In the genomic region with DNA sequence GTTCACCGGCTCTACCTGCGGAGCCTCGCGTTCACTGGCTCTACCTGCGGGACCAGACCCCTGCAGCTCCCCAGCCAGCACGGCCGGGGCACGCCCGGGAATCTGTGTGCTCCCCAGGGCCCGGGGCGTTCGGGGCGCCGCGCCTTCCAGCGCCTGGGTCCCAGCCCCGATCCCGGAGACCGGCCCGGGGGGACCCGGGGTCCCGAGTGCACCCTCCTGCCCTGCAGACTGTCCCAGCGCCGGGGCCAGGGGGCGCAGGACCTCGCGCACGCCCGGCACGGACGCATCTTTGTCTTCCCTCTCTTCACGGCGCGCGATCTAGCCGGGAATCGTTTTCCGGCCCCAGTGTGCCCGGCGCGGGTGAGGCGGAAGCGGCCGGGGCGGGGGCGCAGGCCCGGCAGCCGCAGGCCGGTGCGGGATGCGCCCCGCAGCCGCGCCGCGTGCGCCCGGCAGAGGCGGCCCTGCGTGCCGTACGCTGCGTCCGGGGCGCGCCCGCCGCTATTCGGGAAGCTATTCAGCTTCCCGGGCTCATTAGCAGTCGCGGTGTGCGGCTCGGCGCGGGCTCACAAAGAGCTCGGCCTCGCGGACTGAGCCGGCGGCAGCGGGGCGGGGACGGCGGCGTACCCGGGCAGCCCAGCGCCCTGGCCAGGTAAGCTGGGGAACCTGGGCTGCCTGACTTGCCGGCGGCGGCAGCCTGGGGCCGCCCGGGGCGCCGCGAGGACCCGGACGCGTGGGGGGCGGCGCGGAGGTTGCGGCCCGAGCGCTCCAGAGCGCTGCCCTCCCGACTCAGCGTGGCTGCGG, we compare ENCODE assay signal across 9 cellular contexts. TPM values are rescaled to one million over a fixed set of nuclear protein-coding genes. Genes with fewer than 3 reads are reported as not detected.
A peak's percentile ranks its signal among the peaks of the same experiment; 100 is the strongest.
DNase-seq lines count a peak whose midpoint lies in the region; ATAC-seq, FAIRE-seq and TF ChIP-seq lines count a peak whose summit lies in the region.
"Had no signal": no experiment of that assay in that cellular context is flagged by ENCODE, and none has a peak within 500 bp of the region (broad histone marks: within the 10 kb centered on the region; RNA-seq: fewer than 3 reads in every experiment).

TSS of gene APBA2 (plus strand) at position 345 of the 801 bp plus-strand sequence. CDS start 167,911 bp downstream, outside the sequence.

- peak; percentile 61 for TF ChIP-seq POLR2A in A549 (IDR thresholded peaks at IDR 0.05; ENCODE audit: low read length)

- POLR2A ChIA-PET in A549 (lab: Yijun Ruan, JAX): no interaction called here
- POLR2A ChIA-PET in activated CD4-positive, alpha-beta memory T cell treated with anti-CD3 and anti-CD28 coated beads, Interleukin-2, amount 10 ng/mL, durations not matched to agents 7 days and 5 days (lab: Charles Lee): no interaction called here

- H3K27me3 ChIP-seq in tibial artery: peaks cover 0 to 33% of the 10 kb centered on the region in 2 donors

- peaks cover 27% of the 10 kb centered on the region for H3K27me3 Mint-ChIP-seq in activated CD4-positive, alpha-beta memory T cell treated with anti-CD3 and anti-CD28 coated beads, Interleukin-2, amount 10 ng/mL, durations not matched to agents 7 days and 5 days
- peaks cover 0 to 15% of the 10 kb centered on the region in 2 donors for H3K27me3 Mint-ChIP-seq in effector memory CD8-positive, alpha-beta T cell

- no peak within 1 kb of the TSS for H3K4me3 Mint-ChIP-seq in activated CD4-positive, alpha-beta memory T cell treated with anti-CD3 and anti-CD28 coated beads, Interleukin-2, amount 10 ng/mL, durations not matched to agents 7 days and 5 days
- peak within 1 kb of the TSS; percentile 65 to 83 for H3K4me3 Mint-ChIP-seq in effector memory CD8-positive, alpha-beta T cell

- 4% methylated on average over 39 of the region's 109 CpGs for WGBS in A549 (ENCODE audit: missing lambda C conversion rate)

- peak within 1 kb of the TSS; percentile 87 for H3K4me3 ChIP-seq in A549
- no peak within 1 kb of the TSS for H3K4me3 ChIP-seq in mucosa of descending colon
- H3K4me3 ChIP-seq in tibial artery: peak within 1 kb of the TSS; percentile 40 to 56

- peaks cover 8% of the 10 kb centered on the region; the same call in 2 of the 3 replicates for H3K4me1 ChIP-seq in A549
- H3K4me1 ChIP-seq in mucosa of descending colon (ENCODE audit: low read depth): peaks cover 3% of the 10 kb centered on the region
- peaks cover 0 to 19% (median 14%) of the 10 kb centered on the region in 4 donors for H3K4me1 ChIP-seq in tibial artery

- no peaks in the 10 kb centered on the region for H3K9me3 Mint-ChIP-seq in activated CD4-positive, alpha-beta memory T cell treated with anti-CD3 and anti-CD28 coated beads, Interleukin-2, amount 10 ng/mL, durations not matched to agents 7 days and 5 days
- no peaks in the 10 kb centered on the region for H3K9me3 Mint-ChIP-seq in effector memory CD8-positive, alpha-beta T cell

- TF ChIP-seq CTCF in A549 (IDR thresholded peaks at IDR 0.05) (peak; percentile 29), mucosa of descending colon (IDR thresholded peaks at IDR 0.05) (no peak), tibial artery (IDR thresholded peaks at IDR 0.05) (no peak)

- H3K36me3 Mint-ChIP-seq in activated CD4-positive, alpha-beta memory T cell treated with anti-CD3 and anti-CD28 coated beads, Interleukin-2, amount 10 ng/mL, durations not matched to agents 7 days and 5 days (ENCODE audit: low read depth): no peaks in the 10 kb centered on the region
- H3K36me3 Mint-ChIP-seq in effector memory CD8-positive, alpha-beta T cell (ENCODE audit: insufficient read depth): no peaks in the 10 kb centered on the region

- H3K27ac ChIP-seq in A549: peak within 1 kb of the TSS; percentile 92 to 93
- no peak within 1 kb of the TSS for H3K27ac ChIP-seq in tibial artery

- peak; percentile 67 to 69 for ATAC-seq in A549
- peak; percentile 67 for ATAC-seq in effector memory CD8-positive, alpha-beta T cell (replicated peaks)
- peak; percentile 59 for ATAC-seq in mucosa of descending colon
- ATAC-seq in HG02970 (IDR thresholded peaks at IDR 0.05; ENCODE audit: low FRiP score, unreplicated experiment): no peak

- no peak for TF ChIP-seq EP300 in A549 (IDR thresholded peaks at IDR 0.05)

- no peak; a peak in 1 of 5 replicates for TF ChIP-seq RAD21 in A549 (conservative IDR thresholded peaks at IDR 0.05 in 1 of 2, IDR thresholded peaks at IDR 0.05 in 1 of 2)

- FAIRE-seq in A549 (lab: Jason Lieb, UNC): no peak
- FAIRE-seq: GM18507 had no signal

- intact Hi-C loops in mucosa of descending colon (cut with DNase I, micrococcal nuclease): no loop called here
- intact Hi-C loops in tibial artery (cut with DNase I; ENCODE audit: low total_unique reads): no loop called here

- H3K4me1 Mint-ChIP-seq in activated CD4-positive, alpha-beta memory T cell treated with anti-CD3 and anti-CD28 coated beads, Interleukin-2, amount 10 ng/mL, durations not matched to agents 7 days and 5 days: peaks cover 11% of the 10 kb centered on the region
- H3K4me1 Mint-ChIP-seq in effector memory CD8-positive, alpha-beta T cell (ENCODE audit: low read depth in 2 of 2): peaks cover 15 to 24% of the 10 kb centered on the region in 2 donors

- CTCF ChIA-PET in A549 (lab: Yijun Ruan, JAX): interaction anchor here (0.7 to 1.4 kb wide), 6 partner anchors 11 to 205 kb away, joined by 3 to 5 read pairs (median 4); no protein-coding TSS in a partner anchor
- CTCF ChIA-PET in activated CD4-positive, alpha-beta memory T cell treated with anti-CD3 and anti-CD28 coated beads, Interleukin-2, amount 10 ng/mL, durations not matched to agents 7 days and 5 days (lab: Charles Lee): no interaction called here

- H3K27ac Mint-ChIP-seq in activated CD4-positive, alpha-beta memory T cell treated with anti-CD3 and anti-CD28 coated beads, Interleukin-2, amount 10 ng/mL, durations not matched to agents 7 days and 5 days: no peak within 1 kb of the TSS
- peak within 1 kb of the TSS in 1 of 2 donors; percentile 82 for H3K27ac Mint-ChIP-seq in effector memory CD8-positive, alpha-beta T cell

- peak within 1 kb of the TSS; percentile 99 for H3K4me2 ChIP-seq in A549

- DNase-seq in A549 (ENCODE audit: low read depth in 1 of 2, low spot score in 1 of 2) (peak; percentile 36 to 55), HK-2 (ENCODE audit: unreplicated experiment) (peak; percentile 38), mucosa of descending colon (no peak), tibial artery (no peak), KG1 (lab: John Stamatoyannopoulos, UW) (no peak)
- DNase-seq in activated CD4-positive, alpha-beta memory T cell treated with anti-CD3 and anti-CD28 coated beads, Interleukin-2, amount 10 ng/mL, durations not matched to agents 7 days and 5 days: peak; percentile 18
- peak in 2 of 3 experiments; percentile 11 to 43 for DNase-seq in effector memory CD8-positive, alpha-beta T cell

- H3K36me3 ChIP-seq in mucosa of descending colon (ENCODE audit: low read depth) (no peaks in the 10 kb centered on the region), tibial artery (no peaks in the 10 kb centered on the region)

- H3K9me3 ChIP-seq in A549: no peaks in the 10 kb centered on the region
- no peaks in the 10 kb centered on the region for H3K9me3 ChIP-seq in mucosa of descending colon
- no peaks in the 10 kb centered on the region for H3K9me3 ChIP-seq in tibial artery

TF ChIP-seq in A549, 52 proteins besides CTCF, POLR2A, EP300 and RAD21 (continues in another document):
- TF ChIP-seq RCOR1 (IDR thresholded peaks at IDR 0.05; ENCODE audit: low read depth, low read length) (no peak), JUN (IDR thresholded peaks at IDR 0.05) (peak in 1 of 2 experiments; percentile 72; a peak in 2 of 5 replicates), RARB (CRISPR knock-in tag; IDR thresholded peaks at IDR 0.05) (no peak), MAX (IDR thresholded peaks at IDR 0.05) (peak; percentile 39; the same call in 1 of the 2 replicates), POLR2AphosphoS2 (conservative IDR thresholded peaks at IDR 0.05; ENCODE audit: low read length) (no peak), SMC3 (IDR thresholded peaks at IDR 0.05) (0 out of 3 replicates have a peak, but pooled peaks have one; percentile 18), NFE2L2 (conservative IDR thresholded peaks at IDR 0.05; ENCODE audit: low read length) (no peak), RNF2 (IDR thresholded peaks at IDR 0.05; ENCODE audit: borderline replicate concordance, low read depth) (0 out of 2 replicates have a peak, but pooled peaks have one; percentile 38), CEBPB (IDR thresholded peaks at IDR 0.05) (no peak), NPAS2 (CRISPR knock-in tag; IDR thresholded peaks at IDR 0.05; ENCODE audit: borderline replicate concordance) (no peak), FOSL2 (IDR thresholded peaks at IDR 0.05) (no peak), FOSL2 (CRISPR knock-in tag; IDR thresholded peaks at IDR 0.05) (no peak), SREBF2 (IDR thresholded peaks at IDR 0.05) (no peak), USF2 (IDR thresholded peaks at IDR 0.05) (no peak), TP53 (CRISPR knock-in tag; IDR thresholded peaks at IDR 0.05) (no peak)

RNA-seq across cellular contexts. Expression of gene APBA2, which starts in this region (rescaled TPM):
- polyA plus RNA-seq in A549 (2011; rRNA removed) (10.9 and 11.4 TPM in 2 replicates), A549 (2017; fragmentation: RNase III; extraction: RNeasy Plus Mini Kit Qiagen cat#74134 plus additional on column Dnase treatment) (12.2 to 14.6 TPM (median 12.6 TPM) in 3 replicates)
- polyA plus RNA-seq in A549 (2012; cell fraction: cytosol; rRNA removed): 17.6 and 19.7 TPM in 2 replicates
- polyA plus RNA-seq in A549 (2012; cell fraction: nucleus; rRNA removed): 28.2 and 29.7 TPM in 2 replicates
- polyA minus RNA-seq in A549 (2011; rRNA and poly(A)+ RNA removed): 13.4 and 16.5 TPM in 2 replicates
- total RNA-seq in activated CD4-positive, alpha-beta memory T cell treated with anti-CD3 and anti-CD28 coated beads, Interleukin-2, amount 10 ng/mL, durations not matched to agents 7 days and 5 days: under 1 TPM; 0.81 to 0.93 TPM
- total RNA-seq in mucosa of descending colon: 1 to 10 TPM in 2 of 3 donors, under 1 TPM in 1; 0.69 to 2.0 (median 1.2) TPM

Comparison
In these comparisons a context has a peak if more than half of its experiments do, and no peak if none do; other contexts are left out.
1. Peak in DNase-seq in activated CD4-positive, alpha-beta memory T cell treated with anti-CD3 and anti-CD28 coated beads, Interleukin-2, amount 10 ng/mL, durations not matched to agents 7 days and 5 days; RNA of the gene not detected or under 1 TPM.
2. DNase-seq: peak in A549 (2 of 2), HK-2 (single experiment) and effector memory CD8-positive, alpha-beta T cell (2 of 3); none in mucosa of descending colon (0 of 3), tibial artery (0 of 2) and KG1 (single experiment).
3. H3K27ac ChIP-seq: peak in A549 (2 of 2); none in tibial artery (0 of 2).